In the genomic region with DNA sequence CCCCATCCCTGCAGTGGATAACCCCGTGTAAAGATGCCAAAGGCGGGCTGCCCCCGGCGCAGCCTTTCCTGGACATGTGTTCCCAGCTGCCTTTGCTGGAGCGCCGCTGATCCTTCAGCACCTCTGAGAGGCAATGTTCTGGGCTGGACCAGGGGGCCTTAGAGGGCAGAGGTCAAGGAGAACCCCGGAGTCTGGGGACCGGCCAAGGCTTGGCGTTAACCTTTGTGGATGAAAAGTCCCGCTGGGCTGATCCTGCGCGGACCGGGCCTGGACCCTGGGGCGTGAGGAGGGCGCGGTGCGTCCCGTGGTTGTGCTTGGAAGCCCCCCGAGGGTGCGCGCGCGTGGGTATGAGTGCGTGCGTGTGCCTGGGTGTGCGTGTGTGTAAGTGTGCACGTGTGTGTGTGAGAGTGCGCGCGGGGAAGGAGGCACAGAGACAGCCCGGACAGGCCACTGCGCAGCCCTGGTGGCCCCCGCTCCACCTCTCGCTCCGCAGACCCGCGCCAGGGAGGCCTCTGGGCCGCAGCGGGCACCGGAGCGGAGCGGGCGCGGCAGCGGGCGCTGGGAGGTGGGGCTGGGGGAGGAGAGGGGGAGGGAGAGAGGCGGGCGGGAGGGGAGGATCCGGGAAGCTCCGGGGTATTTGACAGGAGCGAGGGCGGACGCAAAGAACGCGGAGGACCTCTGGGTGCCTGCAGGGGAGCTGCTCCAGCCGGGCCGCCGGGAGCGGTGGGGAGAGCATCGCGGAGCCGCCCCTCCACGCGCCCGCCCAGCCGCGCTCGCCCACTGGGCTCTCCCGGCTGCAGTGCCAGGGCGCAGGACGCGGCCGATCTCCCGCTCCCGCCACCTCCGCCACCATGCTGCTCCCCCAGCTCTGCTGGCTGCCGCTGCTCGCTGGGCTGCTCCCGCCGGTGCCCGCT, we compare ENCODE assay signal across 11 cellular contexts. TPM values are rescaled to one million over a fixed set of nuclear protein-coding genes. Genes with fewer than 3 reads are reported as not detected.
A peak's percentile ranks its signal among the peaks of the same experiment; 100 is the strongest.
DNase-seq lines count a peak whose midpoint lies in the region; ATAC-seq, FAIRE-seq and TF ChIP-seq lines count a peak whose summit lies in the region.
"Had no signal": no experiment of that assay in that cellular context is flagged by ENCODE, and none has a peak within 500 bp of the region (broad histone marks: within the 10 kb centered on the region; RNA-seq: fewer than 3 reads in every experiment).

A gene with protein sequence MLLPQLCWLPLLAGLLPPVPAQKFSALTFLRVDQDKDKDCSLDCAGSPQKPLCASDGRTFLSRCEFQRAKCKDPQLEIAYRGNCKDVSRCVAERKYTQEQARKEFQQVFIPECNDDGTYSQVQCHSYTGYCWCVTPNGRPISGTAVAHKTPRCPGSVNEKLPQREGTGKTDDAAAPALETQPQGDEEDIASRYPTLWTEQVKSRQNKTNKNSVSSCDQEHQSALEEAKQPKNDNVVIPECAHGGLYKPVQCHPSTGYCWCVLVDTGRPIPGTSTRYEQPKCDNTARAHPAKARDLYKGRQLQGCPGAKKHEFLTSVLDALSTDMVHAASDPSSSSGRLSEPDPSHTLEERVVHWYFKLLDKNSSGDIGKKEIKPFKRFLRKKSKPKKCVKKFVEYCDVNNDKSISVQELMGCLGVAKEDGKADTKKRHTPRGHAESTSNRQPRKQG (plus strand): TSS at position 665 of the 914 bp plus-strand sequence. CDS start 187 bp downstream, at position 852.

- FAIRE-seq in astrocyte (lab: Jason Lieb, UNC), result no peak
- FAIRE-seq: GM12878 had no signal

- H3K9me3 ChIP-seq in MG63, result no peaks in the 10 kb centered on the region
- H3K9me3 ChIP-seq in astrocyte (ENCODE audit: insufficient read depth, low read depth, low read length), result no peaks in the 10 kb centered on the region
- H3K9me3 ChIP-seq in left lung, result no peaks in the 10 kb centered on the region
- H3K9me3 ChIP-seq in subcutaneous abdominal adipose tissue (ENCODE audit: control insufficient read depth in 5 of 5, low read length in 5 of 5), result no peaks in the 10 kb centered on the region

- H3K27me3 ChIP-seq in MG63, result peaks cover 25% of the 10 kb centered on the region
- H3K27me3 ChIP-seq in astrocyte (ENCODE audit: insufficient read depth, low read length), result peaks cover 26% of the 10 kb centered on the region
- H3K27me3 ChIP-seq in left lung, result peaks cover 37 to 86% of the 10 kb centered on the region in 2 donors
- H3K27me3 ChIP-seq in subcutaneous abdominal adipose tissue (ENCODE audit: control insufficient read depth in 5 of 5, insufficient read depth in 4 of 5, low read length in 5 of 5), result peaks cover 0 to 38% (median 21%) of the 10 kb centered on the region in 5 donors

- intact Hi-C loops in left lung (cut with DNase I), result no loop called here

- TF ChIP-seq CTCF in astrocyte (IDR thresholded peaks at IDR 0.05; ENCODE audit: insufficient read depth, low read depth, low read length) (no peak), left lung (IDR thresholded peaks at IDR 0.05) (no peak)

- no peak within 1 kb of the TSS for H2AFZ ChIP-seq in astrocyte (ENCODE audit: low read depth, low read length)

- H3K4me3 ChIP-seq in MG63 (peak within 1 kb of the TSS; percentile 39), astrocyte (ENCODE audit: insufficient read depth, low read depth, low read length) (no peak within 1 kb of the TSS), left lung (peak within 1 kb of the TSS; percentile 21 to 22), subcutaneous abdominal adipose tissue (ENCODE audit: low read depth in 1 of 5, low read length in 5 of 5) (peak within 1 kb of the TSS in 4 of 5 donors; percentile 49 to 60 (median 56))
- H3K4me3 ChIP-seq: GM12878 had no signal

- no peak within 1 kb of the TSS for H3K27ac Mint-ChIP-seq in astrocyte (ENCODE audit: unreplicated experiment)

- ATAC-seq in left lung, result peak; percentile 67
- no peak for ATAC-seq in HG03135 (IDR thresholded peaks at IDR 0.05; ENCODE audit: unreplicated experiment)
- no peak for ATAC-seq in GM19328 (IDR thresholded peaks at IDR 0.05; ENCODE audit: unreplicated experiment)
- ATAC-seq: GM12878 had no signal

- H3K36me3 ChIP-seq in MG63 (no peaks in the 10 kb centered on the region), astrocyte (ENCODE audit: insufficient read depth, low read length) (no peaks in the 10 kb centered on the region), left lung (no peaks in the 10 kb centered on the region), subcutaneous abdominal adipose tissue (ENCODE audit: control insufficient read depth in 5 of 5, insufficient read depth in 5 of 5, low read length in 5 of 5) (no peaks in the 10 kb centered on the region)

- peaks cover 54% of the 10 kb centered on the region for H3K27me3 Mint-ChIP-seq in astrocyte (ENCODE audit: low read depth, unreplicated experiment)

- no peaks in the 10 kb centered on the region for H3K4me1 ChIP-seq in astrocyte (ENCODE audit: insufficient read depth, low read length)
- H3K4me1 ChIP-seq in left lung, result peaks cover 8 to 9% of the 10 kb centered on the region in 2 donors
- peaks cover 0 to 19% (median 19%) of the 10 kb centered on the region in 5 donors for H3K4me1 ChIP-seq in subcutaneous abdominal adipose tissue (ENCODE audit: control insufficient read depth in 5 of 5, insufficient read depth in 5 of 5, low read length in 5 of 5)

- no peak within 1 kb of the TSS for H3K4me2 ChIP-seq in astrocyte (ENCODE audit: low read length)

- no peak within 1 kb of the TSS for H3K9ac ChIP-seq in astrocyte (ENCODE audit: low read length)
- peak within 1 kb of the TSS in 1 of 5 donors; percentile 52 for H3K9ac ChIP-seq in subcutaneous abdominal adipose tissue (ENCODE audit: low read length in 5 of 5)

- peak; percentile 42 for DNase-seq in MG63
- DNase-seq in astrocyte (ENCODE audit: low read depth), result no peak
- DNase-seq in left lung, result peak in 1 of 2 donors; percentile 71
- no peak for DNase-seq in OCI-M2 (lab: John Stamatoyannopoulos, UW; ENCODE audit: unreplicated experiment)
- DNase-seq in GM03348 (ENCODE audit: low spot score), result no peak
- DNase-seq: NK-92 treated with Interleukin-12 subunit alpha and Interleukin-12 subunit beta, amount 100 ng/mL, for 24 hours had no signal

- peak within 1 kb of the TSS; percentile 66 for H3K4me3 Mint-ChIP-seq in astrocyte (ENCODE audit: unreplicated experiment)

- no peak within 1 kb of the TSS for H3K27ac ChIP-seq in astrocyte (ENCODE audit: low read depth, low read length)
- H3K27ac ChIP-seq in left lung, result no peak within 1 kb of the TSS
- H3K27ac ChIP-seq in subcutaneous abdominal adipose tissue (ENCODE audit: low read depth, low read length), result no peak within 1 kb of the TSS

- H3K9me3 Mint-ChIP-seq in astrocyte (ENCODE audit: unreplicated experiment), result no peaks in the 10 kb centered on the region

- H3K4me1 Mint-ChIP-seq in astrocyte (ENCODE audit: low read depth, unreplicated experiment), result peaks cover 16% of the 10 kb centered on the region

- H4K20me1 ChIP-seq in astrocyte (ENCODE audit: insufficient read depth, low read length), result no peaks in the 10 kb centered on the region

- H3K36me3 Mint-ChIP-seq in astrocyte (ENCODE audit: low read depth, unreplicated experiment), result no peaks in the 10 kb centered on the region

- no peaks in the 10 kb centered on the region for H3K79me2 ChIP-seq in astrocyte (ENCODE audit: insufficient read depth, low read length)

RNA-seq across cellular contexts. Expression of the gene that starts here (rescaled TPM):
- 1.7 TPM in 1 of 2 replicates, not detected in the other for total RNA-seq in MG63 (2014; rRNA removed; shearing (Covaris generic); ENCODE audit: low replicate concordance)
- total RNA-seq in astrocyte, result 0.93 and 1.8 TPM in 2 replicates
- 1 to 10 TPM; 7.1 to 8.9 TPM for total RNA-seq in left lung
- total RNA-seq: fibroblast of lung had no signal
